Comparison of ENCODE assay signal across 1 cellular context in the genomic region with DNA sequence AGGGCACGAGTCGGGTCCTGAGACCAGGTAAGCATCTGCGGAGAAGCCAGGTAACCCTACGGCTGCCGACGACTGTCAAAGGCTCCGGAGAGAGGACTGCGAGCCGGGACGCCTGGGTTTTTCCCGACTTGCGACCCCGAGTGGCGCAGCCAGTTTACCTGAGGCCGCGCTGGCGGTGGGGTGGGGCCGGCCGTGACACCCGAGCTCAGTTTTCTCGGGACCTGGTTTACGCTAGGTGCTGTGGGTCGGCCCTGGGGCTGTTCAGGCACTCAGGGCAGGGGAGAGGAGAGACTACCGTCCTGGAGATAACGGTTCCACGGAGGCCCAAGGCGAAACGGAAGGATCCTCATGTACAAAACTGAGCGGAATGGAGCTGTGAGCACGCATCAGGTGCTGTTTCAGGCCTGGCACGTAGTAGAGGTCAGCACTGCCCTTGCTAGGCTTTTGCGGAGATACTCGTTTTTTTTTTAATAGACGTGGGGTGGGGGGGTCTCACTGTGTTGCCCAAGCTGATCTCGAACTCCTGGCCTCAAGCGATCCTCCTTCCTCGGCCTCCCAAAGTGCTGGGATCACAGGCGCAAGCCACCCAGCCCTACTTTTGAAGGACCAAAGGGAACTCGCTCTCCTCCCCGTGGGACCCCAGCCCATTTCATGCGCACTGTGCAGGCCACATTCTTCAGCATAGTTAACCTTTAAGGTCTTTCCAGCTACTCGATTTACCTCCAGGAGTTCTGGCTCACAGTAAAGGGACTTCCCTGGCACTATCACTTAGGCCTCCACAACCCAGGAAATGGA.
A peak's percentile ranks its signal among the peaks of the same experiment; 100 is the strongest.
TF ChIP-seq lines count a peak whose summit lies in the region.

No MANE protein-coding gene starts in this region.

TF ChIP-seq in HepG2, 621 proteins besides CTCF, POLR2A, EP300 and RAD21 (continued from another document and continues in another):
- TF ChIP-seq DR1 (CRISPR knock-in tag; IDR thresholded peaks at IDR 0.05) (no peak; the same call in 1 of the 2 replicates), SOX5 (CRISPR knock-in tag; IDR thresholded peaks at IDR 0.05; ENCODE audit: borderline replicate concordance) (no peak), ZNF441 (CRISPR knock-in tag; IDR thresholded peaks at IDR 0.05; ENCODE audit: borderline replicate concordance) (no peak), SRY (CRISPR knock-in tag; IDR thresholded peaks at IDR 0.05) (no peak; the same call in 1 of the 2 replicates), NFATC3 (CRISPR knock-in tag; IDR thresholded peaks at IDR 0.05) (no peak), TP53 (CRISPR knock-in tag; conservative IDR thresholded peaks at IDR 0.05) (no peak), NCOA1 (CRISPR knock-in tag; IDR thresholded peaks at IDR 0.05) (no peak), CEBPG (CRISPR knock-in tag; IDR thresholded peaks at IDR 0.05) (no peak), ELF1 (CRISPR knock-in tag; IDR thresholded peaks at IDR 0.05) (no peak), CBX1 (IDR thresholded peaks at IDR 0.05; ENCODE audit: low read depth) (no peak), ZNF44 (CRISPR knock-in tag; IDR thresholded peaks at IDR 0.05) (no peak; the same call in 1 of the 2 replicates), ZNF550 (CRISPR knock-in tag; IDR thresholded peaks at IDR 0.05; ENCODE audit: borderline replicate concordance) (no peak), ZSCAN21 (CRISPR knock-in tag; IDR thresholded peaks at IDR 0.05; ENCODE audit: borderline replicate concordance) (no peak), ZNF616 (CRISPR knock-in tag; IDR thresholded peaks at IDR 0.05; ENCODE audit: low read depth) (no peak), TSC22D2 (CRISPR knock-in tag; IDR thresholded peaks at IDR 0.05; ENCODE audit: borderline replicate concordance) (no peak), ATM (IDR thresholded peaks at IDR 0.05; ENCODE audit: borderline replicate concordance) (no peak), SKI (IDR thresholded peaks at IDR 0.05; ENCODE audit: partially characterized antibody) (no peak), MATR3 (CRISPR knock-in tag; IDR thresholded peaks at IDR 0.05) (no peak), ZNF546 (CRISPR knock-in tag; conservative IDR thresholded peaks at IDR 0.05) (no peak), TMF1 (CRISPR knock-in tag; IDR thresholded peaks at IDR 0.05; ENCODE audit: low read depth) (no peak), KLF6 (CRISPR knock-in tag; IDR thresholded peaks at IDR 0.05) (no peak), ZNF775 (CRISPR knock-in tag; IDR thresholded peaks at IDR 0.05; ENCODE audit: borderline replicate concordance) (no peak), ZNF678 (CRISPR knock-in tag; IDR thresholded peaks at IDR 0.05) (no peak), SP5 (CRISPR knock-in tag; IDR thresholded peaks at IDR 0.05; ENCODE audit: borderline replicate concordance, low read depth) (no peak), TAF15 (IDR thresholded peaks at IDR 0.05; ENCODE audit: low read depth, low read length, poor library complexity, severe bottlenecking) (no peak), TOPORS (CRISPR knock-in tag; IDR thresholded peaks at IDR 0.05) (0 out of 2 replicates have a peak, but pooled peaks have one; percentile 2), ZNF558 (CRISPR knock-in tag; IDR thresholded peaks at IDR 0.05; ENCODE audit: borderline replicate concordance) (no peak), ZNF101 (CRISPR knock-in tag; IDR thresholded peaks at IDR 0.05; ENCODE audit: borderline replicate concordance, low read depth) (no peak), ZNF530 (CRISPR knock-in tag; IDR thresholded peaks at IDR 0.05; ENCODE audit: low read depth) (no peak), ZNF335 (CRISPR knock-in tag; IDR thresholded peaks at IDR 0.05) (no peak), ATRX (CRISPR knock-in tag; IDR thresholded peaks at IDR 0.05; ENCODE audit: borderline replicate concordance) (no peak), ZNF816 (CRISPR knock-in tag; IDR thresholded peaks at IDR 0.05; ENCODE audit: borderline replicate concordance) (peak; percentile 28; the same call in 1 of the 2 replicates), MED8 (CRISPR knock-in tag; IDR thresholded peaks at IDR 0.05; ENCODE audit: insufficient replicate concordance) (no peak), CREB1 (IDR thresholded peaks at IDR 0.05) (no peak), CREB1 (CRISPR knock-in tag; IDR thresholded peaks at IDR 0.05) (no peak), CC2D1A (CRISPR knock-in tag; IDR thresholded peaks at IDR 0.05) (no peak), KLF13 (CRISPR knock-in tag; IDR thresholded peaks at IDR 0.05) (no peak; the same call in 1 of the 2 replicates), HOXA9 (CRISPR knock-in tag; IDR thresholded peaks at IDR 0.05; ENCODE audit: borderline replicate concordance) (no peak), TBX3 (IDR thresholded peaks at IDR 0.05; ENCODE audit: borderline replicate concordance) (no peak), ZNF564 (CRISPR knock-in tag; IDR thresholded peaks at IDR 0.05) (no peak), ERF (CRISPR knock-in tag; IDR thresholded peaks at IDR 0.05) (no peak), NFKB2 (CRISPR knock-in tag; IDR thresholded peaks at IDR 0.05; ENCODE audit: borderline replicate concordance) (no peak), MAF1 (CRISPR knock-in tag; IDR thresholded peaks at IDR 0.05; ENCODE audit: borderline replicate concordance) (no peak)
- TF ChIP-seq, protein P1, sequence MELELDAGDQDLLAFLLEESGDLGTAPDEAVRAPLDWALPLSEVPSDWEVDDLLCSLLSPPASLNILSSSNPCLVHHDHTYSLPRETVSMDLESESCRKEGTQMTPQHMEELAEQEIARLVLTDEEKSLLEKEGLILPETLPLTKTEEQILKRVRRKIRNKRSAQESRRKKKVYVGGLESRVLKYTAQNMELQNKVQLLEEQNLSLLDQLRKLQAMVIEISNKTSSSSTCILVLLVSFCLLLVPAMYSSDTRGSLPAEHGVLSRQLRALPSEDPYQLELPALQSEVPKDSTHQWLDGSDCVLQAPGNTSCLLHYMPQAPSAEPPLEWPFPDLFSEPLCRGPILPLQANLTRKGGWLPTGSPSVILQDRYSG (CRISPR knock-in tag; IDR thresholded peaks at IDR 0.05): no peak
- TF ChIP-seq, protein P2, sequence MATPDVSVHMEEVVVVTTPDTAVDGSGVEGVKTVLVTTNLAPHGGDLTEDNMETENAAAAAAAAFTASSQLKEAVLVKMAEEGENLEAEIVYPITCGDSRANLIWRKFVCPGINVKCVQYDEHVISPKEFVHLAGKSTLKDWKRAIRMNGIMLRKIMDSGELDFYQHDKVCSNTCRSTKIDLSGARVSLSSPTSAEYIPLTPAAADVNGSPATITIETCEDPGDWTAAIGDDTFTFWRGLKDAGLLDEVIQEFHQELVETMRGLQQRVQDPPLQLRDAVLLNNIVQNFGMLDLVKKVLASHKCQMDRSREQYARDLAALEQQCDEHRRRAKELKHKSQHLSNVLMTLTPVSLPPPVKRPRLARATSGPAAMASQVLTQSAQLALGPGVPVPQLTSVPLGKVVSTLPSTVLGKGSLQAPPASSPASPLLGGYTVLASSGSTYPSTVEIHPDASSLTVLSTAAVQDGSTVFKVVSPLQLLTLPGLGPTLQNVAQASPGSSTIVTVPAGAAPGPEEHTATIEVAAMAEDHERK (CRISPR knock-in tag; IDR thresholded peaks at IDR 0.05; ENCODE audit: low read depth): no peak
- TF ChIP-seq, protein P3, sequence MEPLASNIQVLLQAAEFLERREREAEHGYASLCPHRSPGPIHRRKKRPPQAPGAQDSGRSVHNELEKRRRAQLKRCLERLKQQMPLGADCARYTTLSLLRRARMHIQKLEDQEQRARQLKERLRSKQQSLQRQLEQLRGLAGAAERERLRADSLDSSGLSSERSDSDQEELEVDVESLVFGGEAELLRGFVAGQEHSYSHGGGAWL (CRISPR knock-in tag; IDR thresholded peaks at IDR 0.05): 0 out of 2 replicates have a peak, but pooled peaks have one; percentile 38
- TF ChIP-seq, protein P4, sequence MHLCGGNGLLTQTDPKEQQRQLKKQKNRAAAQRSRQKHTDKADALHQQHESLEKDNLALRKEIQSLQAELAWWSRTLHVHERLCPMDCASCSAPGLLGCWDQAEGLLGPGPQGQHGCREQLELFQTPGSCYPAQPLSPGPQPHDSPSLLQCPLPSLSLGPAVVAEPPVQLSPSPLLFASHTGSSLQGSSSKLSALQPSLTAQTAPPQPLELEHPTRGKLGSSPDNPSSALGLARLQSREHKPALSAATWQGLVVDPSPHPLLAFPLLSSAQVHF (CRISPR knock-in tag; IDR thresholded peaks at IDR 0.05): no peak
- TF ChIP-seq, protein P5, sequence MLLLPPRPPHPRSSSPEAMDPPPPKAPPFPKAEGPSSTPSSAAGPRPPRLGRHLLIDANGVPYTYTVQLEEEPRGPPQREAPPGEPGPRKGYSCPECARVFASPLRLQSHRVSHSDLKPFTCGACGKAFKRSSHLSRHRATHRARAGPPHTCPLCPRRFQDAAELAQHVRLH (CRISPR knock-in tag; IDR thresholded peaks at IDR 0.05; ENCODE audit: borderline replicate concordance, low read depth): no peak
- TF ChIP-seq, protein P6, sequence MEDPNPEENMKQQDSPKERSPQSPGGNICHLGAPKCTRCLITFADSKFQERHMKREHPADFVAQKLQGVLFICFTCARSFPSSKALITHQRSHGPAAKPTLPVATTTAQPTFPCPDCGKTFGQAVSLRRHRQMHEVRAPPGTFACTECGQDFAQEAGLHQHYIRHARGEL (CRISPR knock-in tag; IDR thresholded peaks at IDR 0.05): no peak
- TF ChIP-seq, protein P7, sequence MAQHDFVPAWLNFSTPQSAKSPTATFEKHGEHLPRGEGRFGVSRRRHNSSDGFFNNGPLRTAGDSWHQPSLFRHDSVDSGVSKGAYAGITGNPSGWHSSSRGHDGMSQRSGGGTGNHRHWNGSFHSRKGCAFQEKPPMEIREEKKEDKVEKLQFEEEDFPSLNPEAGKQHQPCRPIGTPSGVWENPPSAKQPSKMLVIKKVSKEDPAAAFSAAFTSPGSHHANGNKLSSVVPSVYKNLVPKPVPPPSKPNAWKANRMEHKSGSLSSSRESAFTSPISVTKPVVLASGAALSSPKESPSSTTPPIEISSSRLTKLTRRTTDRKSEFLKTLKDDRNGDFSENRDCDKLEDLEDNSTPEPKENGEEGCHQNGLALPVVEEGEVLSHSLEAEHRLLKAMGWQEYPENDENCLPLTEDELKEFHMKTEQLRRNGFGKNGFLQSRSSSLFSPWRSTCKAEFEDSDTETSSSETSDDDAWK (CRISPR knock-in tag; IDR thresholded peaks at IDR 0.05): no peak
- TF ChIP-seq, protein P8, sequence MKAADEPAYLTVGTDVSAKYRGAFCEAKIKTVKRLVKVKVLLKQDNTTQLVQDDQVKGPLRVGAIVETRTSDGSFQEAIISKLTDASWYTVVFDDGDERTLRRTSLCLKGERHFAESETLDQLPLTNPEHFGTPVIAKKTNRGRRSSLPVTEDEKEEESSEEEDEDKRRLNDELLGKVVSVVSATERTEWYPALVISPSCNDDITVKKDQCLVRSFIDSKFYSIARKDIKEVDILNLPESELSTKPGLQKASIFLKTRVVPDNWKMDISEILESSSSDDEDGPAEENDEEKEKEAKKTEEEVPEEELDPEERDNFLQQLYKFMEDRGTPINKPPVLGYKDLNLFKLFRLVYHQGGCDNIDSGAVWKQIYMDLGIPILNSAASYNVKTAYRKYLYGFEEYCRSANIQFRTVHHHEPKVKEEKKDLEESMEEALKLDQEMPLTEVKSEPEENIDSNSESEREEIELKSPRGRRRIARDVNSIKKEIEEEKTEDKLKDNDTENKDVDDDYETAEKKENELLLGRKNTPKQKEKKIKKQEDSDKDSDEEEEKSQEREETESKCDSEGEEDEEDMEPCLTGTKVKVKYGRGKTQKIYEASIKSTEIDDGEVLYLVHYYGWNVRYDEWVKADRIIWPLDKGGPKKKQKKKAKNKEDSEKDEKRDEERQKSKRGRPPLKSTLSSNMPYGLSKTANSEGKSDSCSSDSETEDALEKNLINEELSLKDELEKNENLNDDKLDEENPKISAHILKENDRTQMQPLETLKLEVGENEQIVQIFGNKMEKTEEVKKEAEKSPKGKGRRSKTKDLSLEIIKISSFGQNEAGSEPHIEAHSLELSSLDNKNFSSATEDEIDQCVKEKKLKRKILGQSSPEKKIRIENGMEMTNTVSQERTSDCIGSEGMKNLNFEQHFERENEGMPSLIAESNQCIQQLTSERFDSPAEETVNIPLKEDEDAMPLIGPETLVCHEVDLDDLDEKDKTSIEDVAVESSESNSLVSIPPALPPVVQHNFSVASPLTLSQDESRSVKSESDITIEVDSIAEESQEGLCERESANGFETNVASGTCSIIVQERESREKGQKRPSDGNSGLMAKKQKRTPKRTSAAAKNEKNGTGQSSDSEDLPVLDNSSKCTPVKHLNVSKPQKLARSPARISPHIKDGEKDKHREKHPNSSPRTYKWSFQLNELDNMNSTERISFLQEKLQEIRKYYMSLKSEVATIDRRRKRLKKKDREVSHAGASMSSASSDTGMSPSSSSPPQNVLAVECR (CRISPR knock-in tag; IDR thresholded peaks at IDR 0.05; ENCODE audit: borderline replicate concordance): no peak; the same call in 1 of the 2 replicates
- TF ChIP-seq, protein P9, sequence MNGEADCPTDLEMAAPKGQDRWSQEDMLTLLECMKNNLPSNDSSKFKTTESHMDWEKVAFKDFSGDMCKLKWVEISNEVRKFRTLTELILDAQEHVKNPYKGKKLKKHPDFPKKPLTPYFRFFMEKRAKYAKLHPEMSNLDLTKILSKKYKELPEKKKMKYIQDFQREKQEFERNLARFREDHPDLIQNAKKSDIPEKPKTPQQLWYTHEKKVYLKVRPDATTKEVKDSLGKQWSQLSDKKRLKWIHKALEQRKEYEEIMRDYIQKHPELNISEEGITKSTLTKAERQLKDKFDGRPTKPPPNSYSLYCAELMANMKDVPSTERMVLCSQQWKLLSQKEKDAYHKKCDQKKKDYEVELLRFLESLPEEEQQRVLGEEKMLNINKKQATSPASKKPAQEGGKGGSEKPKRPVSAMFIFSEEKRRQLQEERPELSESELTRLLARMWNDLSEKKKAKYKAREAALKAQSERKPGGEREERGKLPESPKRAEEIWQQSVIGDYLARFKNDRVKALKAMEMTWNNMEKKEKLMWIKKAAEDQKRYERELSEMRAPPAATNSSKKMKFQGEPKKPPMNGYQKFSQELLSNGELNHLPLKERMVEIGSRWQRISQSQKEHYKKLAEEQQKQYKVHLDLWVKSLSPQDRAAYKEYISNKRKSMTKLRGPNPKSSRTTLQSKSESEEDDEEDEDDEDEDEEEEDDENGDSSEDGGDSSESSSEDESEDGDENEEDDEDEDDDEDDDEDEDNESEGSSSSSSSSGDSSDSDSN (CRISPR knock-in tag; IDR thresholded peaks at IDR 0.05): peak; percentile 71
- TF ChIP-seq, protein P10, sequence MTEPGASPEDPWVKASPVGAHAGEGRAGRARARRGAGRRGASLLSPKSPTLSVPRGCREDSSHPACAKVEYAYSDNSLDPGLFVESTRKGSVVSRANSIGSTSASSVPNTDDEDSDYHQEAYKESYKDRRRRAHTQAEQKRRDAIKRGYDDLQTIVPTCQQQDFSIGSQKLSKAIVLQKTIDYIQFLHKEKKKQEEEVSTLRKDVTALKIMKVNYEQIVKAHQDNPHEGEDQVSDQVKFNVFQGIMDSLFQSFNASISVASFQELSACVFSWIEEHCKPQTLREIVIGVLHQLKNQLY (CRISPR knock-in tag; IDR thresholded peaks at IDR 0.05): no peak
- TF ChIP-seq, protein P11, sequence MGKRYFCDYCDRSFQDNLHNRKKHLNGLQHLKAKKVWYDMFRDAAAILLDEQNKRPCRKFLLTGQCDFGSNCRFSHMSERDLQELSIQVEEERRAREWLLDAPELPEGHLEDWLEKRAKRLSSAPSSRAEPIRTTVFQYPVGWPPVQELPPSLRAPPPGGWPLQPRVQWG (CRISPR knock-in tag; IDR thresholded peaks at IDR 0.05; ENCODE audit: borderline replicate concordance, low read depth): no peak
